In the genomic region with DNA sequence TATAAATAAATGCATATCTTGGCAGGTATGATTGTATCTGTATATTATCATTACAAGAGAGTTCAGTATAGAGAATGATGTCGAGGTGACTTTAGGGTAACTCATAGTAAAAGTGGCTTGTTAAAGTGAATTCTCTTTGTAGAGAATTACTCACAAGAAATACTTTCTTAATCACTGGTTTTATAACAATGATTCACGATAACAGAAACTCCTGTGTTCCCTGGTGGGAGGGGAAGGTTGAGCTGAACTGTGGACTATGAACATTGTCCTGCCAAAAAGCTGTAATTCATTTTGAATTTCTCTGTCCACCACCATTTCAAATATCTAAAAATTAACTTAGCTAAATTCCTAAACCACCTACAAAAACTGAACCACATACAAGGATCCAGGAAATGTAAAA, we compare ENCODE assay signal across 15 cellular contexts. TPM values are rescaled to one million over a fixed set of nuclear protein-coding genes. Genes with fewer than 3 reads are reported as not detected.
DNase-seq lines count a peak whose midpoint lies in the region; ATAC-seq, FAIRE-seq and TF ChIP-seq lines count a peak whose summit lies in the region.
"Had no signal": no experiment of that assay in that cellular context is flagged by ENCODE, and none has a peak within 500 bp of the region (broad histone marks: within the 10 kb centered on the region; RNA-seq: fewer than 3 reads in every experiment).

No MANE protein-coding gene starts in this region.

- H3K9me3 ChIP-seq in pancreas, result no peaks in the 10 kb centered on the region
- H3K9me3 ChIP-seq: stomach had no signal

- WGBS in pancreas, 2 donors, result 70 to 72% methylated on average over 2 of the region's 2 CpGs

- no peak for TF ChIP-seq CTCF in pancreas (IDR thresholded peaks at IDR 0.05)

- ATAC-seq in esophagus mucosa, result peak; percentile 24
- peak in 3 of 4 donors; percentile 35 to 49 (median 38) for ATAC-seq in pancreas
- ATAC-seq in GM21786 (IDR thresholded peaks at IDR 0.05; ENCODE audit: unreplicated experiment), result no peak
- ATAC-seq: K562, T-helper 17 cell had no signal

- intact Hi-C loops in pancreas (cut with DNase I) (no loop called here), posterior vena cava (cut with DNase I) (no loop called here)

- peak; percentile 54 for FAIRE-seq in pancreas (lab: Jason Lieb, UNC)
- FAIRE-seq: GM12892, K562 had no signal

- no peaks in the 10 kb centered on the region for H3K36me3 ChIP-seq in pancreas

- H3K4me3 ChIP-seq in pancreas, result no peak overlapping the region
- H3K4me3 ChIP-seq: K562, stomach had no signal

- H3K27me3 ChIP-seq in pancreas, result no peaks in the 10 kb centered on the region
- H3K27me3 ChIP-seq: stomach had no signal

- peak; percentile 49 for DNase-seq in Daoy (ENCODE audit: low read depth)
- peak; percentile 50 for DNase-seq in LHCN-M2 (ENCODE audit: low read depth)
- no peak for DNase-seq in pancreas
- DNase-seq in posterior vena cava (ENCODE audit: low spot score), result no peak
- DNase-seq in NCI-H146 treated with DMSO at 0.1 percent for 48 hours (lab: John Stamatoyannopoulos, UW; ENCODE audit: unreplicated experiment), result no peak
- DNase-seq: COR-L47; glutamatergic neuron; nucleus accumbens; stimulated activated CD4-positive, alpha-beta T cell treated with anti-CD3 and anti-CD28 coated beads, Interleukin-4, amount 100 ng/mL, for 24 hours; stomach; T-helper 17 cell had no signal

- H3K4me1 ChIP-seq in pancreas, result no peaks in the 10 kb centered on the region
- H3K4me1 ChIP-seq: stomach had no signal

- peak overlapping the region in 2 of 4 donors; percentile 17 to 49 for H3K27ac ChIP-seq in pancreas
- H3K27ac ChIP-seq: stomach had no signal

RNA-seq across cellular contexts. Expression of gene TPMT, which starts 7.7 kb away (rescaled TPM):
- total RNA-seq in Daoy (2014; rRNA removed; shearing (Covaris generic)), result 26.7 and 34.1 TPM in 2 replicates
- total RNA-seq in LHCN-M2 (2014; rRNA removed), result 11.5 and 12.2 TPM in 2 replicates
- polyA plus RNA-seq in LHCN-M2 (2012), result 8.6 TPM
- total RNA-seq in esophagus mucosa, result 8.4 TPM
- total RNA-seq in pancreas, result 1 to 10 TPM; 3.8 to 7.4 (median 6.2) TPM
- polyA plus RNA-seq in pancreas, result 10 to 100 TPM in 1 of 2 donors, 1 to 10 TPM in 1; 7.1 to 10.8 TPM
- total RNA-seq in posterior vena cava, result 10 to 100 TPM in 1 of 2 donors, 1 to 10 TPM in 1; 10.0 to 11.8 TPM

RNA-seq across cellular contexts. Expression of gene KDM1B, which starts 8.1 kb away (rescaled TPM):
- total RNA-seq in Daoy (2014; rRNA removed; shearing (Covaris generic)), result 14.3 and 17.4 TPM in 2 replicates
- total RNA-seq in LHCN-M2 (2014; rRNA removed) (12.2 and 13.3 TPM in 2 replicates), esophagus mucosa (20.8 TPM), pancreas (10 to 100 TPM in 1 of 6 donors, 1 to 10 TPM in 5; 5.4 to 11.9 (median 7.0) TPM), posterior vena cava (10 to 100 TPM; 15.1 to 15.8 TPM)
- polyA plus RNA-seq in LHCN-M2 (2012), result 11.8 TPM
- 1 to 10 TPM; 2.6 to 4.2 TPM for polyA plus RNA-seq in pancreas

RNA-seq across cellular contexts. Expression of gene NHLRC1, which starts 24.7 kb away (rescaled TPM):
- total RNA-seq in Daoy (2014; rRNA removed; shearing (Covaris generic)), result 2.6 and 2.7 TPM in 2 replicates
- total RNA-seq in LHCN-M2 (2014; rRNA removed), result 1.5 and 3.3 TPM in 2 replicates
- polyA plus RNA-seq in LHCN-M2 (2012), result 1.7 TPM
- 0.96 TPM for total RNA-seq in esophagus mucosa
- total RNA-seq in pancreas, result 1 to 10 TPM in 4 of 6 donors, under 1 TPM in 2; 0.93 to 1.3 (median 1.2) TPM
- 1 to 10 TPM; 1.0 to 1.8 TPM for polyA plus RNA-seq in pancreas
- 1 to 10 TPM; 1.0 to 1.9 TPM for total RNA-seq in posterior vena cava
- total RNA-seq: K562 had no signal
- polyA plus RNA-seq: K562 had no signal

Comparison
In these comparisons a context has a peak if more than half of its experiments do, and no peak if none do; other contexts are left out.
1. DNase-seq: peak in Daoy (single experiment) and LHCN-M2 (single experiment); none in pancreas (0 of 6), posterior vena cava (single experiment) and NCI-H146 treated with DMSO at 0.1 percent for 48 hours (single experiment).